ENCODE assay signal across 9 cellular contexts in genomic region chr16:81095653-81095952, GRCh38. TPM values are rescaled to one million over a fixed set of nuclear protein-coding genes. Genes with fewer than 3 reads are reported as not detected.
DNase-seq lines count a peak whose midpoint lies in the region; ATAC-seq and TF ChIP-seq lines count a peak whose summit lies in the region.
"Had no signal": no experiment of that assay in that cellular context is flagged by ENCODE, and none has a peak within 500 bp of the region (broad histone marks: within the 10 kb centered on the region; RNA-seq: fewer than 3 reads in every experiment).

No MANE protein-coding gene starts in this region.

- no TSS peak for BruUV-seq in OCI-LY7 (replicated peaks; lab: Mats Ljungman, UMichigan)

- ATAC-seq in heart left ventricle: no peak

- H3K9me2 ChIP-seq in OCI-LY7 (ENCODE audit: insufficient read depth, low read length): no peaks in the 10 kb centered on the region

- intact Hi-C loops in heart left ventricle (cut with DNase I) (loop anchor here in 3 of 10 donors (5.0 to 10.0 kb wide), 3 partner anchors 58 to 219 kb away; partner anchors contain the start of genes ATMIN (in 2 of the 3) and GAN (in 1 of the 3)), cardiac septum (cut with DNase I) (loop anchor here (5.0 to 10.0 kb wide), 3 partner anchors 58 to 219 kb away; partner anchors contain the start of genes ATMIN and GAN), OCI-LY7 (cut with micrococcal nuclease; ENCODE audit: unreplicated experiment) (loop anchor here (10.0 kb wide), 1 partner anchor 219 kb away; the partner anchor contains the start of gene GAN), esophagus squamous epithelium (cut with DNase I) (no loop called here)

- H3K9me3 ChIP-seq in heart left ventricle (no peaks in the 10 kb centered on the region), OCI-LY7 (ENCODE audit: low read length) (no peaks in the 10 kb centered on the region), esophagus squamous epithelium (no peaks in the 10 kb centered on the region)

- peaks cover 0 to 14% (median 2%) of the 10 kb centered on the region in 12 donors for H3K4me1 ChIP-seq in heart left ventricle
- H3K4me1 ChIP-seq in OCI-LY7 (ENCODE audit: insufficient read depth, low read length, poor library complexity, severe bottlenecking): peaks cover 23% of the 10 kb centered on the region
- peaks cover 5 to 15% (median 8%) of the 10 kb centered on the region in 3 donors for H3K4me1 ChIP-seq in esophagus squamous epithelium
- H3K4me1 ChIP-seq: foreskin keratinocyte had no signal

- H2AFZ ChIP-seq in OCI-LY7 (ENCODE audit: low read length): peak overlapping the region; percentile 71

- H3K4me3 ChIP-seq in heart left ventricle: peak overlapping the region; percentile 50 to 97 (median 78)
- peak overlapping the region; percentile 88 for H3K4me3 ChIP-seq in OCI-LY7 (ENCODE audit: low read depth, low read length, poor library complexity, severe bottlenecking)
- peak overlapping the region; percentile 70 to 89 (median 82) for H3K4me3 ChIP-seq in esophagus squamous epithelium
- peak overlapping the region; percentile 73 for H3K4me3 ChIP-seq in retinal pigment epithelial cell (ENCODE audit: low read length)

- H3K27me3 ChIP-seq in heart left ventricle (no peaks in the 10 kb centered on the region), esophagus squamous epithelium (no peaks in the 10 kb centered on the region)
- H3K27me3 ChIP-seq: foreskin keratinocyte had no signal

- POLR2A ChIA-PET in OCI-LY7 (lab: Charles Lee): interaction anchor here (1.6 kb wide), 1 partner anchor 12 kb away, joined by 4 read pairs; no protein-coding TSS in a partner anchor

- no peaks in the 10 kb centered on the region for H4K20me1 ChIP-seq in OCI-LY7 (ENCODE audit: insufficient read depth, low read length)

- DNase-seq in heart left ventricle: no peak
- DNase-seq in cardiac septum (ENCODE audit: low spot score): no peak
- no peak for DNase-seq in OCI-LY7 (ENCODE audit: low spot score)
- no peak for DNase-seq in esophagus squamous epithelium (lab: John Stamatoyannopoulos, UW)
- no peak for DNase-seq in retinal pigment epithelial cell (ENCODE audit: low read depth)
- no peak for DNase-seq in A172 (ENCODE audit: low spot score)
- no peak for DNase-seq in NCI-H2081 (lab: John Stamatoyannopoulos, UW)
- DNase-seq in activated CD4-positive, alpha-beta T cell treated with anti-CD3 and anti-CD28 coated beads, Interleukin-2, amount 50 U/mL, for 4 hours: no peak

- H3K27ac ChIP-seq in heart left ventricle (peak overlapping the region; percentile 40 to 86 (median 71)), OCI-LY7 (ENCODE audit: low read depth, low read length, poor library complexity, severe bottlenecking) (no peak overlapping the region), esophagus squamous epithelium (peak overlapping the region; percentile 76 to 89 (median 84))
- H3K27ac ChIP-seq: foreskin keratinocyte had no signal

- TF ChIP-seq POLR2A in heart left ventricle (IDR thresholded peaks at IDR 0.05): no peak
- no peak for TF ChIP-seq POLR2A in esophagus squamous epithelium (IDR thresholded peaks at IDR 0.05)

- TF ChIP-seq CTCF in heart left ventricle (IDR thresholded peaks at IDR 0.05) (no peak), OCI-LY7 (conservative IDR thresholded peaks at IDR 0.05; ENCODE audit: low read length) (no peak), esophagus squamous epithelium (IDR thresholded peaks at IDR 0.05) (no peak), retinal pigment epithelial cell (conservative IDR thresholded peaks at IDR 0.05; ENCODE audit: low read depth, low read length) (no peak)

- peak overlapping the region; percentile 78 for H3K4me2 ChIP-seq in OCI-LY7 (ENCODE audit: low read length)

- WGBS in heart left ventricle, 4 donors: 0 to 1% (median 0%) methylated on average over 10 to 22 of the region's 22 CpGs
- 7% methylated on average over 6 of the region's 22 CpGs; no CpG with 5 or more reads in 1 of the 2 donors for WGBS in esophagus squamous epithelium, 2 donors

- peaks cover 30% of the 10 kb centered on the region; the same call in 1 of the 2 replicates for H3K79me2 ChIP-seq in OCI-LY7 (ENCODE audit: insufficient read depth, low read depth, low read length)

- H3K36me3 ChIP-seq in heart left ventricle: no peaks in the 10 kb centered on the region
- peaks cover 6% of the 10 kb centered on the region; the same call in 1 of the 2 replicates for H3K36me3 ChIP-seq in OCI-LY7 (ENCODE audit: insufficient read depth, low read length)
- H3K36me3 ChIP-seq in esophagus squamous epithelium: no peaks in the 10 kb centered on the region

- CTCF ChIA-PET in OCI-LY7 (lab: Charles Lee; ENCODE audit: unreplicated experiment): no interaction called here

RNA-seq across cellular contexts. Expression of gene GCSH, which starts 0.6 kb away (rescaled TPM):
- 10 to 100 TPM; 22.3 to 51.2 (median 40.1) TPM for total RNA-seq in heart left ventricle
- polyA plus RNA-seq in heart left ventricle: 10 to 100 TPM; 38.5 to 47.7 TPM
- 35.2 TPM for total RNA-seq in cardiac septum
- total RNA-seq in OCI-LY7 (2014; rRNA removed; shearing (Covaris generic)): 11.7 and 23.4 TPM in 2 replicates
- 32.0 and 42.5 TPM in 2 replicates for total RNA-seq in OCI-LY7 (2022)
- 10 to 100 TPM in 3 of 4 donors, 1 to 10 TPM in 1; 9.7 to 18.3 (median 15.1) TPM for total RNA-seq in esophagus squamous epithelium
- 72.8 and 85.0 TPM in 2 replicates for total RNA-seq in A172 (2014; rRNA removed; shearing (Covaris generic))

RNA-seq across cellular contexts. Expression of gene C16orf46, which starts 18.6 kb away (rescaled TPM):
- total RNA-seq in heart left ventricle (1 to 10 TPM in 2 of 9 donors, under 1 TPM in 4, not detected in 3; 0.34 to 1.4 (median 0.63) TPM), cardiac septum (1.5 TPM), OCI-LY7 (2022) (0.81 and 1.2 TPM in 2 replicates), esophagus squamous epithelium (1 to 10 TPM in 1 of 4 donors, under 1 TPM in 2, not detected in 1; 0.26 to 5.1 (median 0.38) TPM)
- 1 to 10 TPM; 1.0 to 1.7 TPM for polyA plus RNA-seq in heart left ventricle
- 0.69 and 1.6 TPM in 2 replicates for total RNA-seq in OCI-LY7 (2014; rRNA removed; shearing (Covaris generic))
- total RNA-seq in A172 (2014; rRNA removed; shearing (Covaris generic)): 0.65 and 2.0 TPM in 2 replicates

RNA-seq across cellular contexts. Expression of gene ATMIN, which starts 60.0 kb away (rescaled TPM):
- 10 to 100 TPM; 22.3 to 36.0 (median 28.5) TPM for total RNA-seq in heart left ventricle
- polyA plus RNA-seq in heart left ventricle: 10 to 100 TPM in 1 of 2 donors, 1 to 10 TPM in 1; 6.4 to 27.3 TPM
- 26.0 TPM for total RNA-seq in cardiac septum
- 13.6 and 15.0 TPM in 2 replicates for total RNA-seq in OCI-LY7 (2014; rRNA removed; shearing (Covaris generic))
- total RNA-seq in OCI-LY7 (2022): 23.7 and 26.1 TPM in 2 replicates
- total RNA-seq in esophagus squamous epithelium: 10 to 100 TPM; 30.6 to 41.3 (median 36.8) TPM
- total RNA-seq in A172 (2014; rRNA removed; shearing (Covaris generic)): 59.9 and 62.1 TPM in 2 replicates
